ENCODE assay signal across 17 cellular contexts in genomic region chr18:14117611-14118010, GRCh38. TPM values are rescaled to one million over a fixed set of nuclear protein-coding genes. Genes with fewer than 3 reads are reported as not detected.
DNase-seq lines count a peak whose midpoint lies in the region; ATAC-seq, FAIRE-seq and TF ChIP-seq lines count a peak whose summit lies in the region.
"Had no signal": no experiment of that assay in that cellular context is flagged by ENCODE, and none has a peak within 500 bp of the region (broad histone marks: within the 10 kb centered on the region; RNA-seq: fewer than 3 reads in every experiment).

No MANE protein-coding gene starts in this region.

- no peaks in the 10 kb centered on the region for H3K4me1 ChIP-seq in astrocyte (ENCODE audit: insufficient read depth, low read length)
- H3K4me1 ChIP-seq: A549, Caco-2 had no signal

- peaks cover 49% of the 10 kb centered on the region for H3K79me2 ChIP-seq in astrocyte (ENCODE audit: insufficient read depth, low read length)

- no peaks in the 10 kb centered on the region for H4K20me1 ChIP-seq in astrocyte (ENCODE audit: insufficient read depth, low read length)

- DNase-seq in astrocyte (ENCODE audit: low read depth) (peak; percentile 2), choroid plexus epithelial cell (ENCODE audit: low read depth) (peak; percentile 47), middle frontal gyrus (ENCODE audit: extremely low spot score, low spot score) (peak; percentile 34), left colon (no peak)
- DNase-seq in activated T-cell treated with anti-CD3 and anti-CD28 coated beads, Interleukin-2, amount 50 U/mL, for 48 hours, result no peak
- DNase-seq: Caco-2; CD8-positive, alpha-beta memory T cell; DND-41; GDM1; GOT3; H9 had no signal

- H3K27ac Mint-ChIP-seq in astrocyte (ENCODE audit: unreplicated experiment), result no peak overlapping the region
- H3K27ac Mint-ChIP-seq: H9 had no signal

- H2AFZ ChIP-seq in astrocyte (ENCODE audit: low read depth, low read length), result no peak overlapping the region

- intact Hi-C loops in left colon (cut with DNase I, micrococcal nuclease), result no loop called here

- H3K36me3 Mint-ChIP-seq in astrocyte (ENCODE audit: low read depth, unreplicated experiment), result no peaks in the 10 kb centered on the region

- H3K4me2 ChIP-seq in astrocyte (ENCODE audit: low read length), result no peak overlapping the region
- H3K4me2 ChIP-seq: A549 had no signal

- no peaks in the 10 kb centered on the region for H3K27me3 ChIP-seq in astrocyte (ENCODE audit: insufficient read depth, low read length)

- peaks cover 2% of the 10 kb centered on the region for H3K9me3 Mint-ChIP-seq in astrocyte (ENCODE audit: unreplicated experiment)

- no peak overlapping the region for H3K4me3 Mint-ChIP-seq in astrocyte (ENCODE audit: unreplicated experiment)
- H3K4me3 Mint-ChIP-seq: CD14-positive monocyte; CD8-positive, alpha-beta memory T cell; H9 had no signal

- no peaks in the 10 kb centered on the region for H3K9me3 ChIP-seq in astrocyte (ENCODE audit: insufficient read depth, low read depth, low read length)

- no peak for FAIRE-seq in astrocyte (lab: Jason Lieb, UNC)
- FAIRE-seq: A549, GM12892, HepG2, HTR-8/SVneo had no signal

- ATAC-seq in left colon, result no peak
- ATAC-seq in HG03571 (IDR thresholded peaks at IDR 0.05; ENCODE audit: unreplicated experiment), result no peak
- ATAC-seq: A549, HepG2 had no signal

- no peaks in the 10 kb centered on the region for H3K36me3 ChIP-seq in astrocyte (ENCODE audit: insufficient read depth, low read length)

- no peak overlapping the region for H3K4me3 ChIP-seq in astrocyte (ENCODE audit: insufficient read depth, low read depth, low read length)
- H3K4me3 ChIP-seq in choroid plexus epithelial cell (ENCODE audit: low read depth, low read length), result no peak overlapping the region
- H3K4me3 ChIP-seq: A549 had no signal

- H3K27me3 Mint-ChIP-seq in astrocyte (ENCODE audit: low read depth, unreplicated experiment), result no peaks in the 10 kb centered on the region
- H3K27me3 Mint-ChIP-seq: CD8-positive, alpha-beta memory T cell had no signal

- peaks cover 3% of the 10 kb centered on the region for H3K4me1 Mint-ChIP-seq in astrocyte (ENCODE audit: low read depth, unreplicated experiment)

- no peak overlapping the region for H3K9ac ChIP-seq in astrocyte (ENCODE audit: low read length)

- no peak for TF ChIP-seq CTCF in astrocyte (IDR thresholded peaks at IDR 0.05; ENCODE audit: insufficient read depth, low read depth, low read length)
- TF ChIP-seq CTCF in choroid plexus epithelial cell (conservative IDR thresholded peaks at IDR 0.05; ENCODE audit: low read depth, low read length), result no peak

- no peak overlapping the region for H3K27ac ChIP-seq in astrocyte (ENCODE audit: low read depth, low read length)
- H3K27ac ChIP-seq: A549 had no signal

RNA-seq across cellular contexts. Expression of gene ZNF519, which starts 14.6 kb away (rescaled TPM):
- 5.0 and 7.7 TPM in 2 replicates for total RNA-seq in astrocyte
- 1 to 10 TPM; 2.6 to 4.7 TPM for total RNA-seq in left colon

Comparison
In these comparisons a context has a peak if more than half of its experiments do, and no peak if none do; other contexts are left out.
1. DNase-seq: peak in astrocyte (single experiment), choroid plexus epithelial cell (single experiment) and middle frontal gyrus (single experiment); none in activated T-cell treated with anti-CD3 and anti-CD28 coated beads, Interleukin-2, amount 50 U/mL, for 48 hours (0 of 2) and left colon (0 of 2).